8 cellular contexts compared by ENCODE assay signal in genomic region chr2:177264209-177264538, GRCh38. TPM values are rescaled to one million over a fixed set of nuclear protein-coding genes. Genes with fewer than 3 reads are reported as not detected.
DNase-seq lines count a peak whose midpoint lies in the region; ATAC-seq and TF ChIP-seq lines count a peak whose summit lies in the region.

No MANE protein-coding gene starts in this region.

- H3K9ac ChIP-seq in mammary epithelial cell (ENCODE audit: insufficient read depth, low read length) = peak overlapping the region; percentile 93

- 17% methylated on average over 1 of the region's 39 CpGs for WGBS in mammary epithelial cell (ENCODE audit: low coverage, missing lambda C conversion rate)
- 0% methylated on average over 1 of the region's 39 CpGs; no CpG with 5 or more reads in 1 of the 2 donors for WGBS in upper lobe of left lung, 2 donors

- H3K79me2 ChIP-seq in mammary epithelial cell (ENCODE audit: insufficient read depth, low read length) = peaks cover 52% of the 10 kb centered on the region

- TF ChIP-seq CTCF in mammary epithelial cell (conservative IDR thresholded peaks at IDR 0.05 in 1 of 2, IDR thresholded peaks at IDR 0.05 in 1 of 2; ENCODE audit: extremely low read depth in 1 of 2, insufficient read depth in 1 of 2, low read depth in 1 of 2, low read length in 2 of 2) (no peak), upper lobe of left lung (IDR thresholded peaks at IDR 0.05) (no peak), GM20000 (IDR thresholded peaks at IDR 0.05; ENCODE audit: extremely low read depth, missing control alignments) (no peak)

- intact Hi-C loops in mammary epithelial cell (cut with micrococcal nuclease) = loop anchor here (1.0 to 5.0 kb wide), 3 partner anchors 11 to 461 kb away; no protein-coding TSS in a partner anchor

- in situ Hi-C loops in mammary epithelial cell (cut with MboI; ENCODE audit: low sequenced_read_pairs in 2 of 2) = loop anchor here (5.0 to 10.0 kb wide), 3 partner anchors 61 to 99 kb away; no protein-coding TSS in a partner anchor

- TF ChIP-seq POLR2A in upper lobe of left lung (IDR thresholded peaks at IDR 0.05) = no peak

- DNase-seq in CMK (ENCODE audit: low read depth) (peak; percentile 36), mammary epithelial cell (no peak), lung microvascular endothelial cell (ENCODE audit: low read depth in 2 of 2) (peak; percentile 59 to 69), upper lobe of left lung (peak in 1 of 2 donors; percentile 92), SHP77 treated with DMSO at 0.1 percent for 48 hours (lab: John Stamatoyannopoulos, UW) (no peak), GM20000 (ENCODE audit: low spot score) (no peak)

- ATAC-seq in GM19397 (IDR thresholded peaks at IDR 0.05; ENCODE audit: unreplicated experiment) = peak; percentile 31
- ATAC-seq in upper lobe of left lung (ENCODE audit: low FRiP score in 2 of 2) = peak; percentile 0 to 44

- CTCF ChIA-PET in mammary epithelial cell (lab: Charles Lee; ENCODE audit: low non-redundant PET) = interaction anchor here (0.8 kb wide), 1 partner anchor 26 kb away, joined by 5 read pairs; no protein-coding TSS in a partner anchor

- no TSS peak for BruUV-seq in mammary epithelial cell (replicated peaks; lab: Mats Ljungman, UMichigan)

- H3K4me1 ChIP-seq in mammary epithelial cell (ENCODE audit: insufficient read depth, low read length) (peaks cover 33% of the 10 kb centered on the region), upper lobe of left lung (peaks cover 20 to 52% (median 41%) of the 10 kb centered on the region in 4 donors)

- H3K27ac ChIP-seq in KOPT-K1 (ENCODE audit: low read depth, low read length, poor library complexity, severe bottlenecking) (peak overlapping the region; percentile 100), mammary epithelial cell (ENCODE audit: insufficient read depth, low read depth, low read length) (peak overlapping the region; percentile 91), upper lobe of left lung (peak overlapping the region; percentile 98 to 100 (median 100))

- 0 out of 2 replicates have a peak, but pooled peaks cover under 1% of the 10 kb centered on the region for H3K36me3 ChIP-seq in KOPT-K1 (ENCODE audit: insufficient read depth, low read length)
- H3K36me3 ChIP-seq in mammary epithelial cell (ENCODE audit: insufficient read depth, low read length) = no peaks in the 10 kb centered on the region
- no peaks in the 10 kb centered on the region for H3K36me3 ChIP-seq in upper lobe of left lung

- peak overlapping the region; percentile 47 for H3K4me2 ChIP-seq in mammary epithelial cell (ENCODE audit: insufficient read depth, low read depth, low read length)

- H3K4me3 ChIP-seq in mammary epithelial cell (replicated peaks in 1 of 3; ENCODE audit: insufficient read depth in 1 of 3, low read depth in 2 of 3, low read length in 3 of 3) (peak overlapping the region; percentile 86 to 100 (median 95)), upper lobe of left lung (peak overlapping the region; percentile 61 to 95 (median 82))

- H2AFZ ChIP-seq in mammary epithelial cell (ENCODE audit: low read depth, low read length) = peak overlapping the region; percentile 61

- dilution Hi-C loops in mammary epithelial cell (cut with HindIII; ENCODE audit: low sequenced_read_pairs) = no loop called here

- H4K20me1 ChIP-seq in mammary epithelial cell (ENCODE audit: insufficient read depth, low read length) = peaks cover 5% of the 10 kb centered on the region

- H3K9me3 ChIP-seq in KOPT-K1 (ENCODE audit: insufficient read depth, low read length, poor library complexity, severe bottlenecking) = no peaks in the 10 kb centered on the region
- no peaks in the 10 kb centered on the region for H3K9me3 ChIP-seq in mammary epithelial cell (replicated peaks; ENCODE audit: insufficient read depth, low read length)
- H3K9me3 ChIP-seq in upper lobe of left lung = no peaks in the 10 kb centered on the region

- TF ChIP-seq EP300 in upper lobe of left lung (IDR thresholded peaks at IDR 0.05) = no peak

- H3K27me3 ChIP-seq in mammary epithelial cell (ENCODE audit: insufficient read depth, low read length) (no peaks in the 10 kb centered on the region), upper lobe of left lung (no peaks in the 10 kb centered on the region)

RNA-seq across cellular contexts. Expression of gene NFE2L2, which starts 0.4 kb away (rescaled TPM):
- total RNA-seq in mammary epithelial cell (100 to 1,000 TPM in 1 of 2 donors, 10 to 100 TPM in 1; 88.7 to 112 TPM), lung microvascular endothelial cell (22.0 and 38.1 TPM in 2 replicates), upper lobe of left lung (100 to 1,000 TPM in 3 of 6 donors, 10 to 100 TPM in 3; 52.4 to 174 (median 94.4) TPM)
- 107 TPM for polyA plus RNA-seq in mammary epithelial cell
- polyA minus RNA-seq in mammary epithelial cell = 116 TPM

RNA-seq across cellular contexts. Expression of gene HNRNPA3, which starts 51.6 kb away (rescaled TPM):
- total RNA-seq in mammary epithelial cell = 100 to 1,000 TPM in 1 of 2 donors, 10 to 100 TPM in 1; 18.2 to 196 TPM
- polyA plus RNA-seq in mammary epithelial cell = 59.9 TPM
- polyA minus RNA-seq in mammary epithelial cell = 29.6 TPM
- total RNA-seq in lung microvascular endothelial cell = 26.6 and 31.8 TPM in 2 replicates
- total RNA-seq in upper lobe of left lung = 100 to 1,000 TPM in 2 of 6 donors, 10 to 100 TPM in 4; 53.2 to 146 (median 89.0) TPM

Comparison
In these comparisons a context has a peak if more than half of its experiments do, and no peak if none do; other contexts are left out.
1. DNase-seq: peak in CMK (single experiment) and lung microvascular endothelial cell (2 of 2); none in mammary epithelial cell (single experiment), SHP77 treated with DMSO at 0.1 percent for 48 hours (single experiment) and GM20000 (single experiment).
2. Peak in every context shown above with its lines, with median percentiles within 50 percentile points of each other: H3K27ac ChIP-seq.